Comparison of ENCODE assay signal across 6 cellular contexts in genomic region chrX:35149517-35149916, GRCh38.
"Had no signal": no experiment of that assay in that cellular context is flagged by ENCODE, and none has a peak within 500 bp of the region (broad histone marks: within the 10 kb centered on the region; RNA-seq: fewer than 3 reads in every experiment).

No MANE protein-coding gene starts in this region.

- H3K27ac ChIP-seq: HL-60 had no signal

- H3K4me3 ChIP-seq: K562 had no signal

- H3K4me3 Mint-ChIP-seq: IgD-negative memory B cell had no signal

- DNase-seq: IMR-90 had no signal

- H3K27ac Mint-ChIP-seq: IgD-negative memory B cell had no signal

- FAIRE-seq: HepG2, HTR-8/SVneo, K562 had no signal
